Comparison of ENCODE assay signal across 12 cellular contexts in the genomic region with DNA sequence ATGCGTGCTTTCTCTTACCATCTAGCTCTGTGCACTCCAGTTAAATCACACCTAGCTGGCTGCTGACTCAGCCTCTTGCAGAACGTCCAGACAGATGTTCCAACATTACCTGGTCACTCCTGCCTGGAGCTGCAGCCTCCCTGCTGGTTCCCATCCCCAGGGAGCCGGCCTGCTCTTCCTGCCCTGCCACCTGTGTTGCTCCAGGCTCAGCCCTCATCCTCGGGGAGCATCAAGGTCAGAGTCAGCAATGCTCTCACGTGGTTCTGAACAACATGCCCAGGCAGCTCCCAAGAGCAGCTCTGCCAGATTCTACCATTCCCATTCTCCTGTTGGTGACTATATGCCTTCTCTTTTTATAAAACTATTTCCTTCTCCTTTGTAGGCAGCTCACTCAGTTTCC.
DNase-seq lines count a peak whose midpoint lies in the region; ATAC-seq and FAIRE-seq lines count a peak whose summit lies in the region.
"Had no signal": no experiment of that assay in that cellular context is flagged by ENCODE, and none has a peak within 500 bp of the region (broad histone marks: within the 10 kb centered on the region; RNA-seq: fewer than 3 reads in every experiment).

No MANE protein-coding gene starts in this region.

- no peak for DNase-seq in activated naive CD4-positive, alpha-beta T cell treated with Interleukin-2 at 50 U/mL for 16 hours
- peak; percentile 30 for DNase-seq in NCI-H774 (lab: John Stamatoyannopoulos, UW)
- DNase-seq in iPS-NIHi11 (ENCODE audit: low spot score): peak; percentile 38
- peak; percentile 31 for DNase-seq in urothelium cell line (ENCODE audit: low spot score)
- no peak for DNase-seq in activated naive CD8-positive, alpha-beta T cell treated with anti-CD3 and anti-CD28 coated beads, Interleukin-2, amount 50 U/mL, for 24 hours
- DNase-seq in DMS114 treated with DMSO at 0.1 percent for 48 hours (lab: John Stamatoyannopoulos, UW; ENCODE audit: unreplicated experiment): no peak
- DNase-seq: dermis blood vessel endothelial cell, natural killer cell, NCI-H524 treated with DMSO at 0.1 percent for 48 hours had no signal

- FAIRE-seq in urothelium cell line (lab: Jason Lieb, UNC): no peak
- FAIRE-seq: GM19239 had no signal

- H3K36me3 Mint-ChIP-seq in activated naive CD4-positive, alpha-beta T cell treated with anti-CD3 and anti-CD28 coated beads, Interleukin-2, amount 50 U/mL, for 24 hours: no peaks in the 10 kb centered on the region
- H3K36me3 Mint-ChIP-seq in activated naive CD8-positive, alpha-beta T cell treated with anti-CD3 and anti-CD28 coated beads, Interleukin-2, amount 50 U/mL, for 24 hours (ENCODE audit: low read depth): no peaks in the 10 kb centered on the region
- H3K36me3 Mint-ChIP-seq: natural killer cell had no signal

- H3K4me3 Mint-ChIP-seq in activated naive CD4-positive, alpha-beta T cell treated with anti-CD3 and anti-CD28 coated beads, Interleukin-2, amount 50 U/mL, for 24 hours: no peak overlapping the region
- H3K4me3 Mint-ChIP-seq in activated naive CD8-positive, alpha-beta T cell treated with anti-CD3 and anti-CD28 coated beads, Interleukin-2, amount 50 U/mL, for 24 hours: no peak overlapping the region
- H3K4me3 Mint-ChIP-seq: natural killer cell had no signal

- no peaks in the 10 kb centered on the region for H3K9me3 Mint-ChIP-seq in activated naive CD4-positive, alpha-beta T cell treated with anti-CD3 and anti-CD28 coated beads, Interleukin-2, amount 50 U/mL, for 24 hours
- no peaks in the 10 kb centered on the region for H3K9me3 Mint-ChIP-seq in activated naive CD8-positive, alpha-beta T cell treated with anti-CD3 and anti-CD28 coated beads, Interleukin-2, amount 50 U/mL, for 24 hours
- H3K9me3 Mint-ChIP-seq: natural killer cell had no signal

- no peaks in the 10 kb centered on the region for H3K27me3 Mint-ChIP-seq in activated naive CD4-positive, alpha-beta T cell treated with anti-CD3 and anti-CD28 coated beads, Interleukin-2, amount 50 U/mL, for 24 hours
- H3K27me3 Mint-ChIP-seq in activated naive CD8-positive, alpha-beta T cell treated with anti-CD3 and anti-CD28 coated beads, Interleukin-2, amount 50 U/mL, for 24 hours: peaks cover 4% of the 10 kb centered on the region

- no peak for ATAC-seq in HG03025 (IDR thresholded peaks at IDR 0.05; ENCODE audit: low FRiP score, unreplicated experiment)
- ATAC-seq in activated naive CD8-positive, alpha-beta T cell treated with anti-CD3 and anti-CD28 coated beads, Interleukin-2, amount 50 U/mL, for 24 hours: no peak
- ATAC-seq: natural killer cell had no signal

- H3K27ac Mint-ChIP-seq in activated naive CD4-positive, alpha-beta T cell treated with anti-CD3 and anti-CD28 coated beads, Interleukin-2, amount 50 U/mL, for 24 hours: peak overlapping the region; percentile 64
- H3K27ac Mint-ChIP-seq in activated naive CD8-positive, alpha-beta T cell treated with anti-CD3 and anti-CD28 coated beads, Interleukin-2, amount 50 U/mL, for 24 hours: no peak overlapping the region
- H3K27ac Mint-ChIP-seq: natural killer cell had no signal

- peaks cover 8% of the 10 kb centered on the region for H3K4me1 Mint-ChIP-seq in activated naive CD4-positive, alpha-beta T cell treated with anti-CD3 and anti-CD28 coated beads, Interleukin-2, amount 50 U/mL, for 24 hours
- peaks cover 11% of the 10 kb centered on the region for H3K4me1 Mint-ChIP-seq in activated naive CD8-positive, alpha-beta T cell treated with anti-CD3 and anti-CD28 coated beads, Interleukin-2, amount 50 U/mL, for 24 hours

Comparison
In these comparisons a context has a peak if more than half of its experiments do, and no peak if none do; other contexts are left out.
1. DNase-seq: peak in NCI-H774 (single experiment), iPS-NIHi11 (single experiment) and urothelium cell line (single experiment); none in activated naive CD4-positive, alpha-beta T cell treated with Interleukin-2 at 50 U/mL for 16 hours (single experiment), activated naive CD8-positive, alpha-beta T cell treated with anti-CD3 and anti-CD28 coated beads, Interleukin-2, amount 50 U/mL, for 24 hours (single experiment) and DMS114 treated with DMSO at 0.1 percent for 48 hours (single experiment).